8 cellular contexts compared by ENCODE assay signal in genomic region chr15:92391640-92392039, GRCh38. TPM values are rescaled to one million over a fixed set of nuclear protein-coding genes. Genes with fewer than 3 reads are reported as not detected.
DNase-seq lines count a peak whose midpoint lies in the region; ATAC-seq and TF ChIP-seq lines count a peak whose summit lies in the region.
"Had no signal": no experiment of that assay in that cellular context is flagged by ENCODE, and none has a peak within 500 bp of the region (broad histone marks: within the 10 kb centered on the region; RNA-seq: fewer than 3 reads in every experiment).

No MANE protein-coding gene starts in this region.

- intact Hi-C loops in left colon (cut with DNase I, micrococcal nuclease), result no loop called here

- POLR2A ChIA-PET in GM10248 (lab: Yijun Ruan, JAX), result no interaction called here

- H3K27ac ChIP-seq in WERI-Rb-1, result no peak overlapping the region

- peaks cover 89% of the 10 kb centered on the region for H3K27me3 Mint-ChIP-seq in T-helper 17 cell

- ATAC-seq in HG02798 (IDR thresholded peaks at IDR 0.05; ENCODE audit: poor library complexity, unreplicated experiment) (peak; percentile 43), left colon (peak; percentile 54), GM21447 (IDR thresholded peaks at IDR 0.05; ENCODE audit: unreplicated experiment) (no peak), T-helper 17 cell (no peak)

- H3K27ac Mint-ChIP-seq in T-helper 17 cell, result no peak overlapping the region
- H3K27ac Mint-ChIP-seq: naive B cell had no signal

- H3K36me3 ChIP-seq in WERI-Rb-1, result 0 out of 2 replicates have a peak, but pooled peaks cover 3% of the 10 kb centered on the region

- peaks cover 8% of the 10 kb centered on the region for H3K4me1 Mint-ChIP-seq in T-helper 17 cell

- DNase-seq in GM10248 (ENCODE audit: extremely low spot score), result peak; percentile 26
- DNase-seq in WERI-Rb-1, result peak; percentile 71
- DNase-seq in left colon, result no peak
- no peak for DNase-seq in NCI-H1436 (lab: John Stamatoyannopoulos, UW)
- no peak for DNase-seq in T-helper 17 cell
- DNase-seq: naive B cell had no signal

- peaks cover 5% of the 10 kb centered on the region for H3K27me3 ChIP-seq in WERI-Rb-1 (ENCODE audit: insufficient read depth, low read depth, severe bottlenecking)

- peak; percentile 29 for TF ChIP-seq CTCF in GM10248 (IDR thresholded peaks at IDR 0.05; ENCODE audit: control extremely low read depth, extremely low read depth, low read depth, missing control alignments)
- peak; percentile 72 for TF ChIP-seq CTCF in WERI-Rb-1 (IDR thresholded peaks at IDR 0.05; ENCODE audit: low read depth, low read length)

- H3K4me3 ChIP-seq in WERI-Rb-1 (ENCODE audit: low read depth, low read length), result no peak overlapping the region

- H3K9me3 ChIP-seq in WERI-Rb-1 (ENCODE audit: severe bottlenecking), result no peaks in the 10 kb centered on the region
- H3K9me3 ChIP-seq in T-helper 17 cell (ENCODE audit: control insufficient read depth, low read length, poor library complexity, severe bottlenecking), result no peaks in the 10 kb centered on the region

- no peak overlapping the region for H3K4me3 Mint-ChIP-seq in T-helper 17 cell

- CTCF ChIA-PET in GM10248 (lab: Yijun Ruan, JAX), result interaction anchor here (1.3 to 1.9 kb wide), 2 partner anchors 324 to 326 kb away, joined by 3 to 8 read pairs; no protein-coding TSS in a partner anchor

- peaks cover 5% of the 10 kb centered on the region for H3K36me3 Mint-ChIP-seq in T-helper 17 cell (ENCODE audit: low read depth)
- H3K36me3 Mint-ChIP-seq: naive B cell had no signal

RNA-seq across cellular contexts. Expression of gene ST8SIA2, which starts 2.0 kb away (rescaled TPM):
- under 1 TPM; 0.73 to 0.81 TPM for total RNA-seq in left colon
- total RNA-seq in T-helper 17 cell, result not detected

Comparison
In these comparisons a context has a peak if more than half of its experiments do, and no peak if none do; other contexts are left out.
1. DNase-seq: peak in GM10248 (single experiment) and WERI-Rb-1 (single experiment); none in left colon (0 of 2), NCI-H1436 (single experiment) and T-helper 17 cell (0 of 3).
2. ATAC-seq: peak in HG02798 (single experiment) and left colon (single experiment); none in GM21447 (single experiment) and T-helper 17 cell (single experiment).